ENCODE assay signal across 2 cellular contexts in the genomic region with DNA sequence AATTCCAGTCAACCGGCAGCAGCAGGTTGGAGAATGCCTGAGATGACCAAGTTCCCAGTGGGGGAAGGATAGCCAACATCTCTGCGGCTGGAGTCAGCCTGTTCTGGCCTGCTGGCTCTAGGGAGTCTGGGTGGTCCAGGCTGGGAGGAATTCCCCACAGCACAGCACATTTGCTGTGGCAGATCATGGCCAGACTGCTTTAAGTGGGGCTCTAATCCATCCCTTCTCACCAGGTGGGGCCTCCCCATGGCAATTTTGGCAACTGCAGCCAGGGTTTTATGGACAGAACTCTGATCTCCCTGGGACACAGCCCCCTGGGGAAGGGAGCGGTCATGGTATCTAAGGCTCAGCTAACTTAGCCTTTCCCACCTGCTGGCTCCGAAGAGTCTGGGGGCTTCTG.
TF ChIP-seq lines count a peak whose summit lies in the region.

No MANE protein-coding gene starts in this region.

TF ChIP-seq in GM23338, 12 proteins besides CTCF, POLR2A, EP300 and RAD21 (continued from another document):
- TF ChIP-seq, protein P1, sequence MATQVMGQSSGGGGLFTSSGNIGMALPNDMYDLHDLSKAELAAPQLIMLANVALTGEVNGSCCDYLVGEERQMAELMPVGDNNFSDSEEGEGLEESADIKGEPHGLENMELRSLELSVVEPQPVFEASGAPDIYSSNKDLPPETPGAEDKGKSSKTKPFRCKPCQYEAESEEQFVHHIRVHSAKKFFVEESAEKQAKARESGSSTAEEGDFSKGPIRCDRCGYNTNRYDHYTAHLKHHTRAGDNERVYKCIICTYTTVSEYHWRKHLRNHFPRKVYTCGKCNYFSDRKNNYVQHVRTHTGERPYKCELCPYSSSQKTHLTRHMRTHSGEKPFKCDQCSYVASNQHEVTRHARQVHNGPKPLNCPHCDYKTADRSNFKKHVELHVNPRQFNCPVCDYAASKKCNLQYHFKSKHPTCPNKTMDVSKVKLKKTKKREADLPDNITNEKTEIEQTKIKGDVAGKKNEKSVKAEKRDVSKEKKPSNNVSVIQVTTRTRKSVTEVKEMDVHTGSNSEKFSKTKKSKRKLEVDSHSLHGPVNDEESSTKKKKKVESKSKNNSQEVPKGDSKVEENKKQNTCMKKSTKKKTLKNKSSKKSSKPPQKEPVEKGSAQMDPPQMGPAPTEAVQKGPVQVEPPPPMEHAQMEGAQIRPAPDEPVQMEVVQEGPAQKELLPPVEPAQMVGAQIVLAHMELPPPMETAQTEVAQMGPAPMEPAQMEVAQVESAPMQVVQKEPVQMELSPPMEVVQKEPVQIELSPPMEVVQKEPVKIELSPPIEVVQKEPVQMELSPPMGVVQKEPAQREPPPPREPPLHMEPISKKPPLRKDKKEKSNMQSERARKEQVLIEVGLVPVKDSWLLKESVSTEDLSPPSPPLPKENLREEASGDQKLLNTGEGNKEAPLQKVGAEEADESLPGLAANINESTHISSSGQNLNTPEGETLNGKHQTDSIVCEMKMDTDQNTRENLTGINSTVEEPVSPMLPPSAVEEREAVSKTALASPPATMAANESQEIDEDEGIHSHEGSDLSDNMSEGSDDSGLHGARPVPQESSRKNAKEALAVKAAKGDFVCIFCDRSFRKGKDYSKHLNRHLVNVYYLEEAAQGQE (IDR thresholded peaks at IDR 0.05; ENCODE audit: unreplicated experiment): no peak
- TF ChIP-seq POLR2AphosphoS5 (IDR thresholded peaks at IDR 0.05; ENCODE audit: low read depth) (no peak), ZNF331 (CRISPR knock-in tag; IDR thresholded peaks at IDR 0.05; ENCODE audit: low read depth) (no peak), NANOG (IDR thresholded peaks at IDR 0.05; ENCODE audit: borderline replicate concordance) (no peak), STAT1 (IDR thresholded peaks at IDR 0.05; ENCODE audit: unreplicated experiment) (no peak), JUNB (IDR thresholded peaks at IDR 0.05; ENCODE audit: unreplicated experiment) (no peak), EZH2phosphoT487 (IDR thresholded peaks at IDR 0.05; ENCODE audit: unreplicated experiment) (no peak)
- TF ChIP-seq, protein P2, sequence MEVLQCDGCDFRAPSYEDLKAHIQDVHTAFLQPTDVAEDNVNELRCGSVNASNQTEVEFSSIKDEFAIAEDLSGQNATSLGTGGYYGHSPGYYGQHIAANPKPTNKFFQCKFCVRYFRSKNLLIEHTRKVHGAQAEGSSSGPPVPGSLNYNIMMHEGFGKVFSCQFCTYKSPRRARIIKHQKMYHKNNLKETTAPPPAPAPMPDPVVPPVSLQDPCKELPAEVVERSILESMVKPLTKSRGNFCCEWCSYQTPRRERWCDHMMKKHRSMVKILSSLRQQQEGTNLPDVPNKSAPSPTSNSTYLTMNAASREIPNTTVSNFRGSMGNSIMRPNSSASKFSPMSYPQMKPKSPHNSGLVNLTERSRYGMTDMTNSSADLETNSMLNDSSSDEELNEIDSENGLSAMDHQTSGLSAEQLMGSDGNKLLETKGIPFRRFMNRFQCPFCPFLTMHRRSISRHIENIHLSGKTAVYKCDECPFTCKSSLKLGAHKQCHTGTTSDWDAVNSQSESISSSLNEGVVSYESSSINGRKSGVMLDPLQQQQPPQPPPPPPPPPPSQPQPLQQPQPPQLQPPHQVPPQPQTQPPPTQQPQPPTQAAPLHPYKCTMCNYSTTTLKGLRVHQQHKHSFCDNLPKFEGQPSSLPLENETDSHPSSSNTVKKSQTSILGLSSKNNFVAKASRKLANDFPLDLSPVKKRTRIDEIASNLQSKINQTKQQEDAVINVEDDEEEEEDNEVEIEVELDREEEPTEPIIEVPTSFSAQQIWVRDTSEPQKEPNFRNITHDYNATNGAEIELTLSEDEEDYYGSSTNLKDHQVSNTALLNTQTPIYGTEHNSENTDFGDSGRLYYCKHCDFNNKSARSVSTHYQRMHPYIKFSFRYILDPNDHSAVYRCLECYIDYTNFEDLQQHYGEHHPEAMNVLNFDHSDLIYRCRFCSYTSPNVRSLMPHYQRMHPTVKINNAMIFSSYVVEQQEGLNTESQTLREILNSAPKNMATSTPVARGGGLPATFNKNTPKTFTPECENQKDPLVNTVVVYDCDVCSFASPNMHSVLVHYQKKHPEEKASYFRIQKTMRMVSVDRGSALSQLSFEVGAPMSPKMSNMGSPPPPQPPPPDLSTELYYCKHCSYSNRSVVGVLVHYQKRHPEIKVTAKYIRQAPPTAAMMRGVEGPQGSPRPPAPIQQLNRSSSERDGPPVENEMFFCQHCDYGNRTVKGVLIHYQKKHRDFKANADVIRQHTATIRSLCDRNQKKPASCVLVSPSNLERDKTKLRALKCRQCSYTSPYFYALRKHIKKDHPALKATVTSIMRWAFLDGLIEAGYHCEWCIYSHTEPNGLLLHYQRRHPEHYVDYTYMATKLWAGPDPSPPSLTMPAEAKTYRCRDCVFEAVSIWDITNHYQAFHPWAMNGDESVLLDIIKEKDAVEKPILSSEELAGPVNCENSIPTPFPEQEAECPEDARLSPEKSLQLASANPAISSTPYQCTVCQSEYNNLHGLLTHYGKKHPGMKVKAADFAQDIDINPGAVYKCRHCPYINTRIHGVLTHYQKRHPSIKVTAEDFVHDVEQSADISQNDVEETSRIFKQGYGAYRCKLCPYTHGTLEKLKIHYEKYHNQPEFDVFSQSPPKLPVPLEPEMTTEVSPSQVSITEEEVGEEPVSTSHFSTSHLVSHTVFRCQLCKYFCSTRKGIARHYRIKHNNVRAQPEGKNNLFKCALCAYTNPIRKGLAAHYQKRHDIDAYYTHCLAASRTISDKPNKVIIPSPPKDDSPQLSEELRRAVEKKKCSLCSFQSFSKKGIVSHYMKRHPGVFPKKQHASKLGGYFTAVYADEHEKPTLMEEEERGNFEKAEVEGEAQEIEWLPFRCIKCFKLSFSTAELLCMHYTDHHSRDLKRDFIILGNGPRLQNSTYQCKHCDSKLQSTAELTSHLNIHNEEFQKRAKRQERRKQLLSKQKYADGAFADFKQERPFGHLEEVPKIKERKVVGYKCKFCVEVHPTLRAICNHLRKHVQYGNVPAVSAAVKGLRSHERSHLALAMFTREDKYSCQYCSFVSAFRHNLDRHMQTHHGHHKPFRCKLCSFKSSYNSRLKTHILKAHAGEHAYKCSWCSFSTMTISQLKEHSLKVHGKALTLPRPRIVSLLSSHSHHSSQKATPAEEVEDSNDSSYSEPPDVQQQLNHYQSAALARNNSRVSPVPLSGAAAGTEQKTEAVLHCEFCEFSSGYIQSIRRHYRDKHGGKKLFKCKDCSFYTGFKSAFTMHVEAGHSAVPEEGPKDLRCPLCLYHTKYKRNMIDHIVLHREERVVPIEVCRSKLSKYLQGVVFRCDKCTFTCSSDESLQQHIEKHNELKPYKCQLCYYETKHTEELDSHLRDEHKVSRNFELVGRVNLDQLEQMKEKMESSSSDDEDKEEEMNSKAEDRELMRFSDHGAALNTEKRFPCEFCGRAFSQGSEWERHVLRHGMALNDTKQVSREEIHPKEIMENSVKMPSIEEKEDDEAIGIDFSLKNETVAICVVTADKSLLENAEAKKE (CRISPR knock-in tag; IDR thresholded peaks at IDR 0.05): no peak
- TF ChIP-seq, protein P3, sequence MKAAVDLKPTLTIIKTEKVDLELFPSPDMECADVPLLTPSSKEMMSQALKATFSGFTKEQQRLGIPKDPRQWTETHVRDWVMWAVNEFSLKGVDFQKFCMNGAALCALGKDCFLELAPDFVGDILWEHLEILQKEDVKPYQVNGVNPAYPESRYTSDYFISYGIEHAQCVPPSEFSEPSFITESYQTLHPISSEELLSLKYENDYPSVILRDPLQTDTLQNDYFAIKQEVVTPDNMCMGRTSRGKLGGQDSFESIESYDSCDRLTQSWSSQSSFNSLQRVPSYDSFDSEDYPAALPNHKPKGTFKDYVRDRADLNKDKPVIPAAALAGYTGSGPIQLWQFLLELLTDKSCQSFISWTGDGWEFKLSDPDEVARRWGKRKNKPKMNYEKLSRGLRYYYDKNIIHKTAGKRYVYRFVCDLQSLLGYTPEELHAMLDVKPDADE (IDR thresholded peaks at IDR 0.05): no peak

TF ChIP-seq in WTC11, 78 proteins besides CTCF, POLR2A, EP300 and RAD21 (continued from another document):
- TF ChIP-seq, protein P4, sequence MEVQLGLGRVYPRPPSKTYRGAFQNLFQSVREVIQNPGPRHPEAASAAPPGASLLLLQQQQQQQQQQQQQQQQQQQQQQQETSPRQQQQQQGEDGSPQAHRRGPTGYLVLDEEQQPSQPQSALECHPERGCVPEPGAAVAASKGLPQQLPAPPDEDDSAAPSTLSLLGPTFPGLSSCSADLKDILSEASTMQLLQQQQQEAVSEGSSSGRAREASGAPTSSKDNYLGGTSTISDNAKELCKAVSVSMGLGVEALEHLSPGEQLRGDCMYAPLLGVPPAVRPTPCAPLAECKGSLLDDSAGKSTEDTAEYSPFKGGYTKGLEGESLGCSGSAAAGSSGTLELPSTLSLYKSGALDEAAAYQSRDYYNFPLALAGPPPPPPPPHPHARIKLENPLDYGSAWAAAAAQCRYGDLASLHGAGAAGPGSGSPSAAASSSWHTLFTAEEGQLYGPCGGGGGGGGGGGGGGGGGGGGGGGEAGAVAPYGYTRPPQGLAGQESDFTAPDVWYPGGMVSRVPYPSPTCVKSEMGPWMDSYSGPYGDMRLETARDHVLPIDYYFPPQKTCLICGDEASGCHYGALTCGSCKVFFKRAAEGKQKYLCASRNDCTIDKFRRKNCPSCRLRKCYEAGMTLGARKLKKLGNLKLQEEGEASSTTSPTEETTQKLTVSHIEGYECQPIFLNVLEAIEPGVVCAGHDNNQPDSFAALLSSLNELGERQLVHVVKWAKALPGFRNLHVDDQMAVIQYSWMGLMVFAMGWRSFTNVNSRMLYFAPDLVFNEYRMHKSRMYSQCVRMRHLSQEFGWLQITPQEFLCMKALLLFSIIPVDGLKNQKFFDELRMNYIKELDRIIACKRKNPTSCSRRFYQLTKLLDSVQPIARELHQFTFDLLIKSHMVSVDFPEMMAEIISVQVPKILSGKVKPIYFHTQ (CRISPR knock-in tag; IDR thresholded peaks at IDR 0.05): no peak
- TF ChIP-seq JUN (CRISPR knock-in tag; IDR thresholded peaks at IDR 0.05) (no peak), FOXJ3 (CRISPR knock-in tag; IDR thresholded peaks at IDR 0.05; ENCODE audit: borderline replicate concordance) (no peak), NFYB (CRISPR knock-in tag; conservative IDR thresholded peaks at IDR 0.05; ENCODE audit: low read depth) (no peak), GABPB1 (CRISPR knock-in tag; IDR thresholded peaks at IDR 0.05) (no peak)
- TF ChIP-seq, protein P5, sequence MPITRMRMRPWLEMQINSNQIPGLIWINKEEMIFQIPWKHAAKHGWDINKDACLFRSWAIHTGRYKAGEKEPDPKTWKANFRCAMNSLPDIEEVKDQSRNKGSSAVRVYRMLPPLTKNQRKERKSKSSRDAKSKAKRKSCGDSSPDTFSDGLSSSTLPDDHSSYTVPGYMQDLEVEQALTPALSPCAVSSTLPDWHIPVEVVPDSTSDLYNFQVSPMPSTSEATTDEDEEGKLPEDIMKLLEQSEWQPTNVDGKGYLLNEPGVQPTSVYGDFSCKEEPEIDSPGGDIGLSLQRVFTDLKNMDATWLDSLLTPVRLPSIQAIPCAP (CRISPR knock-in tag; IDR thresholded peaks at IDR 0.05): no peak
- TF ChIP-seq, protein P6, sequence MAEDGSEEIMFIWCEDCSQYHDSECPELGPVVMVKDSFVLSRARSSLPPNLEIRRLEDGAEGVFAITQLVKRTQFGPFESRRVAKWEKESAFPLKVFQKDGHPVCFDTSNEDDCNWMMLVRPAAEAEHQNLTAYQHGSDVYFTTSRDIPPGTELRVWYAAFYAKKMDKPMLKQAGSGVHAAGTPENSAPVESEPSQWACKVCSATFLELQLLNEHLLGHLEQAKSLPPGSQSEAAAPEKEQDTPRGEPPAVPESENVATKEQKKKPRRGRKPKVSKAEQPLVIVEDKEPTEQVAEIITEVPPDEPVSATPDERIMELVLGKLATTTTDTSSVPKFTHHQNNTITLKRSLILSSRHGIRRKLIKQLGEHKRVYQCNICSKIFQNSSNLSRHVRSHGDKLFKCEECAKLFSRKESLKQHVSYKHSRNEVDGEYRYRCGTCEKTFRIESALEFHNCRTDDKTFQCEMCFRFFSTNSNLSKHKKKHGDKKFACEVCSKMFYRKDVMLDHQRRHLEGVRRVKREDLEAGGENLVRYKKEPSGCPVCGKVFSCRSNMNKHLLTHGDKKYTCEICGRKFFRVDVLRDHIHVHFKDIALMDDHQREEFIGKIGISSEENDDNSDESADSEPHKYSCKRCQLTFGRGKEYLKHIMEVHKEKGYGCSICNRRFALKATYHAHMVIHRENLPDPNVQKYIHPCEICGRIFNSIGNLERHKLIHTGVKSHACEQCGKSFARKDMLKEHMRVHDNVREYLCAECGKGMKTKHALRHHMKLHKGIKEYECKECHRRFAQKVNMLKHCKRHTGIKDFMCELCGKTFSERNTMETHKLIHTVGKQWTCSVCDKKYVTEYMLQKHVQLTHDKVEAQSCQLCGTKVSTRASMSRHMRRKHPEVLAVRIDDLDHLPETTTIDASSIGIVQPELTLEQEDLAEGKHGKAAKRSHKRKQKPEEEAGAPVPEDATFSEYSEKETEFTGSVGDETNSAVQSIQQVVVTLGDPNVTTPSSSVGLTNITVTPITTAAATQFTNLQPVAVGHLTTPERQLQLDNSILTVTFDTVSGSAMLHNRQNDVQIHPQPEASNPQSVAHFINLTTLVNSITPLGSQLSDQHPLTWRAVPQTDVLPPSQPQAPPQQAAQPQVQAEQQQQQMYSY (CRISPR knock-in tag; IDR thresholded peaks at IDR 0.05): no peak
TF ChIP-seq in WTC11: peak in this region for 0.
